ENCODE assay signal across 1 cellular context in the genomic region with DNA sequence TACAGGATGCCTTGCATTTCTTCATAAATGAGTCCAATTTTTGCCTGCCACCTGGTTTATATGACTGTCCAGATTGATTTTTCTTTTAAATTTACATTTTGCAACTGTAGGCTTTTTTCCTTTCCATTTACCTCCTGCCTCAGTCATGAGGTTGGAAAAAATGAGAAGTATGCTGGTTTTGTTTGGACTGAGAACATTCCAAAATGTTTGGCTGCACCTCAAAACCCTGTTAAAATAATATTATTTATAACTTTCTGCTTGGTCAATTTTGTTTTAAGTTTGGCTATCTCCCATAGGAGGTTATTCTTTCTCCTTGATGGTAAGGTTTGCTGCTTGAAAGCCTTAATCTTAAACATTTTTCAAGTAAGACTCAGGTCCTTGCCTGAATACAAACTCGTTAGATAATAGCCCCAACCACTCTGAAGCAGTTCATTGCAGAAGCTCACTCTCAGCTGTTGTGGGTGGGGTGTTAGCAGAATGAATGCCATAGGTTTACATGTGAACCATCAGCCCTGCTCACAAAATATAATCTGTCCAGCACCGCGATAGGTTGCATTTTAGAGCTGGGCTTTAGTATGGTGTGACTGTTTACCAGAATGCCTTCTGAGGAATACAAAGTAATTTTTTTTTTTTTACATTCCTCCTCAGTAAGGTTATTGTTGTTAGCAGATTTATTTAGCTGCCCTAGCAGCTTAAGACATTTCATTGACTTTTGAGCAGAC.
TF ChIP-seq lines count a peak whose summit lies in the region.

No MANE protein-coding gene starts in this region.

TF ChIP-seq in SK-N-SH, 30 proteins besides CTCF, POLR2A, EP300 and RAD21 (continued from another document):
- peak; percentile 67; the same call in 1 of the 2 replicates for TF ChIP-seq RXRA (IDR thresholded peaks at IDR 0.05; ENCODE audit: borderline replicate concordance, low read depth)
- TF ChIP-seq, protein P1, sequence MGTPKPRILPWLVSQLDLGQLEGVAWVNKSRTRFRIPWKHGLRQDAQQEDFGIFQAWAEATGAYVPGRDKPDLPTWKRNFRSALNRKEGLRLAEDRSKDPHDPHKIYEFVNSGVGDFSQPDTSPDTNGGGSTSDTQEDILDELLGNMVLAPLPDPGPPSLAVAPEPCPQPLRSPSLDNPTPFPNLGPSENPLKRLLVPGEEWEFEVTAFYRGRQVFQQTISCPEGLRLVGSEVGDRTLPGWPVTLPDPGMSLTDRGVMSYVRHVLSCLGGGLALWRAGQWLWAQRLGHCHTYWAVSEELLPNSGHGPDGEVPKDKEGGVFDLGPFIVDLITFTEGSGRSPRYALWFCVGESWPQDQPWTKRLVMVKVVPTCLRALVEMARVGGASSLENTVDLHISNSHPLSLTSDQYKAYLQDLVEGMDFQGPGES (IDR thresholded peaks at IDR 0.05; ENCODE audit: low read depth, low read length): no peak
- TF ChIP-seq, protein P2, sequence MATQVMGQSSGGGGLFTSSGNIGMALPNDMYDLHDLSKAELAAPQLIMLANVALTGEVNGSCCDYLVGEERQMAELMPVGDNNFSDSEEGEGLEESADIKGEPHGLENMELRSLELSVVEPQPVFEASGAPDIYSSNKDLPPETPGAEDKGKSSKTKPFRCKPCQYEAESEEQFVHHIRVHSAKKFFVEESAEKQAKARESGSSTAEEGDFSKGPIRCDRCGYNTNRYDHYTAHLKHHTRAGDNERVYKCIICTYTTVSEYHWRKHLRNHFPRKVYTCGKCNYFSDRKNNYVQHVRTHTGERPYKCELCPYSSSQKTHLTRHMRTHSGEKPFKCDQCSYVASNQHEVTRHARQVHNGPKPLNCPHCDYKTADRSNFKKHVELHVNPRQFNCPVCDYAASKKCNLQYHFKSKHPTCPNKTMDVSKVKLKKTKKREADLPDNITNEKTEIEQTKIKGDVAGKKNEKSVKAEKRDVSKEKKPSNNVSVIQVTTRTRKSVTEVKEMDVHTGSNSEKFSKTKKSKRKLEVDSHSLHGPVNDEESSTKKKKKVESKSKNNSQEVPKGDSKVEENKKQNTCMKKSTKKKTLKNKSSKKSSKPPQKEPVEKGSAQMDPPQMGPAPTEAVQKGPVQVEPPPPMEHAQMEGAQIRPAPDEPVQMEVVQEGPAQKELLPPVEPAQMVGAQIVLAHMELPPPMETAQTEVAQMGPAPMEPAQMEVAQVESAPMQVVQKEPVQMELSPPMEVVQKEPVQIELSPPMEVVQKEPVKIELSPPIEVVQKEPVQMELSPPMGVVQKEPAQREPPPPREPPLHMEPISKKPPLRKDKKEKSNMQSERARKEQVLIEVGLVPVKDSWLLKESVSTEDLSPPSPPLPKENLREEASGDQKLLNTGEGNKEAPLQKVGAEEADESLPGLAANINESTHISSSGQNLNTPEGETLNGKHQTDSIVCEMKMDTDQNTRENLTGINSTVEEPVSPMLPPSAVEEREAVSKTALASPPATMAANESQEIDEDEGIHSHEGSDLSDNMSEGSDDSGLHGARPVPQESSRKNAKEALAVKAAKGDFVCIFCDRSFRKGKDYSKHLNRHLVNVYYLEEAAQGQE (IDR thresholded peaks at IDR 0.05; ENCODE audit: low read depth, low read length): no peak
- peak; percentile 88 for TF ChIP-seq NFIC (IDR thresholded peaks at IDR 0.05; ENCODE audit: borderline replicate concordance)
- no peak for TF ChIP-seq EZH2phosphoT487 (IDR thresholded peaks at IDR 0.05; ENCODE audit: borderline replicate concordance, low read depth)
- TF ChIP-seq, protein P3, sequence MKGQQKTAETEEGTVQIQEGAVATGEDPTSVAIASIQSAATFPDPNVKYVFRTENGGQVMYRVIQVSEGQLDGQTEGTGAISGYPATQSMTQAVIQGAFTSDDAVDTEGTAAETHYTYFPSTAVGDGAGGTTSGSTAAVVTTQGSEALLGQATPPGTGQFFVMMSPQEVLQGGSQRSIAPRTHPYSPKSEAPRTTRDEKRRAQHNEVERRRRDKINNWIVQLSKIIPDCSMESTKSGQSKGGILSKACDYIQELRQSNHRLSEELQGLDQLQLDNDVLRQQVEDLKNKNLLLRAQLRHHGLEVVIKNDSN (IDR thresholded peaks at IDR 0.05; ENCODE audit: borderline replicate concordance, low read depth): no peak
